ENCODE assay signal across 1 cellular context in genomic region chr11:1598406-1598805, GRCh38.
TF ChIP-seq lines count a peak whose summit lies in the region.

No MANE protein-coding gene starts in this region.

TF ChIP-seq in HepG2, 621 proteins besides CTCF, POLR2A, EP300 and RAD21:
- TF ChIP-seq, protein P1, sequence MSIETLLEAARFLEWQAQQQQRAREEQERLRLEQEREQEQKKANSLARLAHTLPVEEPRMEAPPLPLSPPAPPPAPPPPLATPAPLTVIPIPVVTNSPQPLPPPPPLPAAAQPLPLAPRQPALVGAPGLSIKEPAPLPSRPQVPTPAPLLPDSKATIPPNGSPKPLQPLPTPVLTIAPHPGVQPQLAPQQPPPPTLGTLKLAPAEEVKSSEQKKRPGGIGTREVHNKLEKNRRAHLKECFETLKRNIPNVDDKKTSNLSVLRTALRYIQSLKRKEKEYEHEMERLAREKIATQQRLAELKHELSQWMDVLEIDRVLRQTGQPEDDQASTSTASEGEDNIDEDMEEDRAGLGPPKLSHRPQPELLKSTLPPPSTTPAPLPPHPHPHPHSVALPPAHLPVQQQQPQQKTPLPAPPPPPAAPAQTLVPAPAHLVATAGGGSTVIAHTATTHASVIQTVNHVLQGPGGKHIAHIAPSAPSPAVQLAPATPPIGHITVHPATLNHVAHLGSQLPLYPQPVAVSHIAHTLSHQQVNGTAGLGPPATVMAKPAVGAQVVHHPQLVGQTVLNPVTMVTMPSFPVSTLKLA (IDR thresholded peaks at IDR 0.05), result peak; percentile 91
